21 cellular contexts compared by ENCODE assay signal in the genomic region with DNA sequence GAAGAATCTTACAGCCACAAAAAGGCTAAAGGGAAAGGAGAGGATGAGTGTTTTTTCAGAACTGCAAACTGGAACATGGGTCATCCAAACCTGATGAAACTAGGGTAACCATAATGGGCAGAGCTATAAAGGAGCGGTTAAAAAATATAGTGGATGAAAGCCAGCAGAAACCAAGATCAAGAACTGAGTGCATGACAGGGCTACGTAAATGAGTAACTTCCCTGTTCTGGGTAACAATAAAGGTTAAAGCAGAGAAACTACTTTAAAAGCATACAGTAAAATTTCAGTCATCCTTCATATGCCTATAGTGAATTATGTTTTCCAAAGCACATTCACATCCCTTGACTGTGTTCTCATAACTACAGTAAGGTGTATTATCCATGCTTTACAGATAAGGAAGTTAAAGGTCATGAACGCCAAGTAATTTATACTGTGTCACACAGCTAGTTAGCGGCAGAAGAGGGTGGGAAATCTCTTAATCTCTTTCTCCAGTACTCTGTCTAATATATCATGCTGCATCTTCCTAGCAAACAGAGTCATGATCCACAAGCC. TPM values are rescaled to one million over a fixed set of nuclear protein-coding genes. Genes with fewer than 3 reads are reported as not detected.
"Had no signal": no experiment of that assay in that cellular context is flagged by ENCODE, and none has a peak within 500 bp of the region (broad histone marks: within the 10 kb centered on the region; RNA-seq: fewer than 3 reads in every experiment).

No MANE protein-coding gene starts in this region.

- H3K9ac ChIP-seq: KMS-11 had no signal

- H3K4me2 ChIP-seq: KMS-11 had no signal

- ATAC-seq: K562 had no signal

- H3K4me3 ChIP-seq: K562, SJSA1, SK-N-MC had no signal

- H3K4me1 ChIP-seq: SJSA1 had no signal

- H3K27me3 Mint-ChIP-seq: IgD-negative memory B cell had no signal

- DNase-seq: Kasumi-1, MM.1S, NCI-H1092 treated with DMSO at 0.1 percent for 48 hours, NCI-H1436, NCI-H187, NCI-H2029, NCI-H2081 treated with DMSO at 0.1 percent for 48 hours, NCI-H2171, NCI-H345, NCI-H446 treated with DMSO at 0.1 percent for 48 hours, NCI-H510A treated with DMSO at 0.1 percent for 48 hours, NCI-H526, Right ventricle myocardium superior, RPMI8226, SIG-M5 had no signal

- H3K27ac ChIP-seq: HL-60, KMS-11, SJSA1, SK-N-MC had no signal

- H3K9me3 ChIP-seq: SJSA1 had no signal

- H3K36me3 ChIP-seq: SJSA1 had no signal

- H3K27me3 ChIP-seq: SJSA1 had no signal

- H3K4me1 Mint-ChIP-seq: IgD-negative memory B cell had no signal

- H3K36me3 Mint-ChIP-seq: IgD-negative memory B cell had no signal

- H3K4me3 Mint-ChIP-seq: IgD-negative memory B cell had no signal

RNA-seq across cellular contexts. Expression of gene GHR, which starts 48.4 kb away (rescaled TPM):
- polyA plus RNA-seq: IgD-negative memory B cell had no signal
